Comparison of ENCODE assay signal across 17 cellular contexts in the genomic region with DNA sequence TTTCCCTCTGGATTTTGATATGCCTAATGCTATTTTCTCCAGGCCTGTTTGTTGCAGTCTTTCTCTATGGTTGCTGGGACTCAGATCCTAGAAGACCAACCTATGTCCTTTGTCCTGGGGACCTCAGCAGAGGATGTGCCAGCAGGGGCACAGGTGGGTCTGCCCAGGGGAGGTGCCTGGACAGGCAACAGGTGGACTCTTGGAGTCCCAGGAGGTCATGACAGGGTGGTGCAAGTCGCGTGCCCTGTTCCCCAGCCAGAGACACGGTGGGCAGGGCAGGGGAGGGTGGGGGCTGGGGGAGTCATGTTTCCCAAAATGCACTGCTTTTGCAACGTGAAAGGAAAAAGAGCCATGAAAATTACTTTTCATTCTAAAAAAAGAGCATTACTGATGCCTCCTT. TPM values are rescaled to one million over a fixed set of nuclear protein-coding genes. Genes with fewer than 3 reads are reported as not detected.
A peak's percentile ranks its signal among the peaks of the same experiment; 100 is the strongest.
DNase-seq lines count a peak whose midpoint lies in the region; ATAC-seq and TF ChIP-seq lines count a peak whose summit lies in the region.
"Had no signal": no experiment of that assay in that cellular context is flagged by ENCODE, and none has a peak within 500 bp of the region (broad histone marks: within the 10 kb centered on the region; RNA-seq: fewer than 3 reads in every experiment).

No MANE protein-coding gene starts in this region.

- no peaks in the 10 kb centered on the region for H3K27me3 ChIP-seq in right cardiac atrium (ENCODE audit: control insufficient read depth, insufficient read depth)
- peaks cover 0 to 27% (median 0%) of the 10 kb centered on the region in 7 donors for H3K27me3 ChIP-seq in spleen (replicated peaks in 1 of 7)

- H3K4me3 ChIP-seq in right cardiac atrium (ENCODE audit: low read length) (no peak overlapping the region), spleen (no peak overlapping the region)

- ATAC-seq in right cardiac atrium (peak; percentile 20 to 53), Right ventricle myocardium inferior (no peak), GM21717 (IDR thresholded peaks at IDR 0.05; ENCODE audit: unreplicated experiment) (no peak), HG03342 (IDR thresholded peaks at IDR 0.05; ENCODE audit: unreplicated experiment) (no peak)

- H3K27ac ChIP-seq in right cardiac atrium (ENCODE audit: low read length), result no peak overlapping the region
- H3K27ac ChIP-seq in spleen, result no peak overlapping the region
- H3K27ac ChIP-seq: C4-2B had no signal

- in situ Hi-C loops in GM13976 (cut with MboI; ENCODE audit: low sequenced_read_pairs, unreplicated experiment), result no loop called here

- no peak for TF ChIP-seq POLR2A in spleen (IDR thresholded peaks at IDR 0.05)

- no peaks in the 10 kb centered on the region for H3K36me3 ChIP-seq in spleen

- 24% methylated on average over 4 of the region's 4 CpGs for WGBS in right cardiac atrium
- WGBS in spleen, 5 donors, result 50 to 60% (median 56%) methylated on average over 4 of the region's 4 CpGs

- TF ChIP-seq CTCF in spleen (IDR thresholded peaks at IDR 0.05 in 8 of 11, conservative IDR thresholded peaks at IDR 0.05 in 3 of 11) (no peak), GM13976 (IDR thresholded peaks at IDR 0.05; ENCODE audit: borderline replicate concordance, control extremely low read depth, extremely low read depth, insufficient read depth, missing control alignments) (no peak)

- no peaks in the 10 kb centered on the region for H3K9me3 ChIP-seq in right cardiac atrium (ENCODE audit: control insufficient read depth, low read length)
- H3K9me3 ChIP-seq in spleen, result no peaks in the 10 kb centered on the region

- H3K4me1 ChIP-seq in right cardiac atrium (ENCODE audit: control insufficient read depth, insufficient read depth, low read length) (no peaks in the 10 kb centered on the region), spleen (peaks cover 0 to 17% (median 6%) of the 10 kb centered on the region in 6 donors)

- intact Hi-C loops in right cardiac atrium (cut with DNase I), result no loop called here
- intact Hi-C loops in Right ventricle myocardium inferior (cut with DNase I), result no loop called here
- intact Hi-C loops in spleen (cut with DNase I; ENCODE audit: low total_unique reads), result no loop called here

- DNase-seq in right cardiac atrium, result no peak
- DNase-seq in Right ventricle myocardium inferior (ENCODE audit: missing footprints), result no peak
- peak; percentile 34 for DNase-seq in islet precursor cell
- peak; percentile 24 for DNase-seq in spleen
- DNase-seq in GM13976 (ENCODE audit: low spot score), result no peak
- DNase-seq: DMS79 treated with DMSO at 0.1 percent for 48 hours, Karpas-422, NCI-H1417 treated with DMSO at 0.1 percent for 48 hours, NCI-H1930, NCI-H226, NCI-H524 treated with DMSO at 0.1 percent for 48 hours, SIG-M5 had no signal

RNA-seq across cellular contexts. Expression of a gene that starts 26.3 kb away (rescaled TPM):
- total RNA-seq in right cardiac atrium (10 to 100 TPM in 3 of 4 donors, 1 to 10 TPM in 1; 6.3 to 13.8 (median 11.0) TPM), Right ventricle myocardium inferior (3.4 TPM), spleen (10 to 100 TPM in 6 of 7 donors, 1 to 10 TPM in 1; 9.6 to 53.1 (median 29.1) TPM)
- polyA plus RNA-seq in right cardiac atrium (11.8 TPM), spleen (10 to 100 TPM in 1 of 3 donors, 1 to 10 TPM in 2; 4.7 to 19.1 (median 7.0) TPM)

RNA-seq across cellular contexts. Expression of a gene that starts 47.8 kb away (rescaled TPM):
- total RNA-seq in right cardiac atrium (under 1 TPM in 1 of 4 donors, not detected in 3; 0.11 TPM), Right ventricle myocardium inferior (not detected), spleen (1 to 10 TPM in 5 of 7 donors, under 1 TPM in 2; 0.51 to 6.9 (median 1.9) TPM)
- polyA plus RNA-seq in right cardiac atrium (not detected), spleen (1 to 10 TPM; 1.0 to 1.9 (median 1.6) TPM)
- total RNA-seq: MCF 10A, RPMI7951 had no signal

Comparison
In these comparisons a context has a peak if more than half of its experiments do, and no peak if none do; other contexts are left out.
1. ATAC-seq: peak in right cardiac atrium (2 of 2); none in Right ventricle myocardium inferior (single experiment), GM21717 (single experiment) and HG03342 (single experiment).
2. DNase-seq: peak in islet precursor cell (single experiment) and spleen (single experiment); none in right cardiac atrium (0 of 3), Right ventricle myocardium inferior (single experiment) and GM13976 (single experiment).